ENCODE assay signal across 7 cellular contexts in the genomic region with DNA sequence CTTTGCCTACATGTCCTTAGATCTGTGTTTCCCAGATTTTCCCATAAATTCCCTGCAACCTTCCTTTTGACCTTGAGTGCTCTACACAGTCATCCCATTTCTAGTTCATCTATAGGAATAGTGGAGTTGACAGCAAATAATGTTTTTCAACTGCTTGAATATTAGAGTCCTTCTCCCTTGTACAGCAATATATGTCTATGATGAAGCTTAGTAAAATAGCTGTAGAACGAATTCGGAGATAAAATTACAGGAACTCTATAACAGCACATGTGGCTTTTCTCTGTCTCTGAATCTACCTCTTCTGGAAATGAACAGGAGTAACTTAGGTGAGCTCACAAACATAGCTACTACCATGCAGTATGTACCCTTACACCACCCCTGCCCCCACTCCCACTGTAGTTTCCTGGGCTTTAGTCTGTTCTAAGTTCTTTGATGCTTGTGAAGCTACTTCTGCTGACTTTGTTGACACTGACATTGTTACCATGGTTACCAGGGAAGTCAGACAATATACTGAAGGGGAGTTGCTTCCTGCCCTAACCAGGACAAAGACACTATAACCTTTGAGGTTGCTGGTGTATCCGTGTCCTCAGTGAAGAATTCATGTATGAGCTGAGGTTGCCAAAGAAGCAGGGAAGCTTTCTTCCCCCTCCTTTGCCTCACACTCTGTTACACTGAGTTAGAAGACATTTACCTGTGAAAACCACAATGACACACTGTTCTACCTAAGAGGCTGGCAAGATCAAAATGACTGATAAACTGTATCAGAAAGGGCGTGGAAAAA.
A peak's percentile ranks its signal among the peaks of the same experiment; 100 is the strongest.
DNase-seq lines count a peak whose midpoint lies in the region; ATAC-seq and TF ChIP-seq lines count a peak whose summit lies in the region.

No MANE protein-coding gene starts in this region.

- H3K79me2 ChIP-seq in MM.1S (ENCODE audit: low read length) = no peaks in the 10 kb centered on the region

- ATAC-seq in HG03460 (IDR thresholded peaks at IDR 0.05; ENCODE audit: unreplicated experiment) (no peak), HG02884 (IDR thresholded peaks at IDR 0.05; ENCODE audit: unreplicated experiment) (no peak)

- peak; percentile 63 for DNase-seq in MM.1S
- peak; percentile 8 to 54 for DNase-seq in activated CD4-positive, alpha-beta T cell treated with anti-CD3 and anti-CD28 coated beads, Interleukin-2, amount 50 U/mL, for 24 hours (ENCODE audit: low read depth in 1 of 2, low spot score in 1 of 2)
- DNase-seq in foreskin melanocyte = peak; percentile 12
- DNase-seq in stimulated activated CD4-positive, alpha-beta T cell treated with anti-CD3 and anti-CD28 coated beads, Interleukin-4, amount 100 ng/mL, for 24 hours = peak; percentile 51
- DNase-seq in tibial artery = no peak

- no peak overlapping the region for H3K4me3 ChIP-seq in MM.1S (ENCODE audit: low read length)
- no peak overlapping the region for H3K4me3 ChIP-seq in tibial artery

- H3K4me1 ChIP-seq in MM.1S (ENCODE audit: low read length) (no peaks in the 10 kb centered on the region), tibial artery (no peaks in the 10 kb centered on the region)

- H3K9ac ChIP-seq in MM.1S (ENCODE audit: low read length) = no peak overlapping the region

- no peaks in the 10 kb centered on the region for H3K27me3 ChIP-seq in MM.1S (replicated peaks; ENCODE audit: insufficient read depth, low read length)
- H3K27me3 ChIP-seq in tibial artery = no peaks in the 10 kb centered on the region

- no peak overlapping the region for H3K4me2 ChIP-seq in MM.1S (ENCODE audit: low read depth, low read length)

- H3K9me2 ChIP-seq in MM.1S (replicated peaks; ENCODE audit: insufficient read depth, low read length) = no peaks in the 10 kb centered on the region

- H3K27ac ChIP-seq in MM.1S (ENCODE audit: low read length) (no peak overlapping the region), tibial artery (no peak overlapping the region)

- no peaks in the 10 kb centered on the region for H3K36me3 ChIP-seq in MM.1S (replicated peaks; ENCODE audit: insufficient read depth, low read length)
- no peaks in the 10 kb centered on the region for H3K36me3 ChIP-seq in tibial artery

- intact Hi-C loops in tibial artery (cut with DNase I; ENCODE audit: low total_unique reads) = no loop called here

- TF ChIP-seq CTCF in MM.1S (IDR thresholded peaks at IDR 0.05; ENCODE audit: low read length) = no peak
- no peak for TF ChIP-seq CTCF in tibial artery (IDR thresholded peaks at IDR 0.05)

- H3K9me3 ChIP-seq in MM.1S (replicated peaks; ENCODE audit: insufficient read depth, low read length) (no peaks in the 10 kb centered on the region), tibial artery (peaks cover 0 to 8% (median 8%) of the 10 kb centered on the region in 3 donors)

- H4K20me1 ChIP-seq in MM.1S (ENCODE audit: insufficient read depth, low read length) = no peaks in the 10 kb centered on the region

- no peak overlapping the region for H2AFZ ChIP-seq in MM.1S (ENCODE audit: low read length)

- H3F3A ChIP-seq in MM.1S (ENCODE audit: insufficient read depth, low read length) = no peaks in the 10 kb centered on the region

Comparison
In these comparisons a context has a peak if more than half of its experiments do, and no peak if none do; other contexts are left out.
1. DNase-seq: peak in MM.1S (single experiment), activated CD4-positive, alpha-beta T cell treated with anti-CD3 and anti-CD28 coated beads, Interleukin-2, amount 50 U/mL, for 24 hours (2 of 2), foreskin melanocyte (single experiment) and stimulated activated CD4-positive, alpha-beta T cell treated with anti-CD3 and anti-CD28 coated beads, Interleukin-4, amount 100 ng/mL, for 24 hours (single experiment); none in tibial artery (0 of 2).